In genomic region chr2:230706053-230706498, GRCh38 we compare ENCODE assay signal across 3 cellular contexts.
TF ChIP-seq lines count a peak whose summit lies in the region.

No MANE protein-coding gene starts in this region.

TF ChIP-seq in K562, 482 proteins besides CTCF, POLR2A, EP300 and RAD21 (continues in another document):
- no peak for TF ChIP-seq YY1 (IDR thresholded peaks at IDR 0.05; ENCODE audit: borderline replicate concordance in 1 of 3, control insufficient read depth in 1 of 3, extremely low read depth in 1 of 3, insufficient read depth in 3 of 3, insufficient read length in 1 of 3, insufficient replicate concordance in 2 of 3, low read depth in 1 of 3, low read length in 2 of 3)
- TF ChIP-seq PHTF2 (CRISPR knock-in tag; IDR thresholded peaks at IDR 0.05), result no peak
- TF ChIP-seq FOS (IDR thresholded peaks at IDR 0.05; ENCODE audit: extremely low read depth, insufficient read length), result no peak
- no peak for TF ChIP-seq RUNX1 (IDR thresholded peaks at IDR 0.05; ENCODE audit: low read depth)
- TF ChIP-seq ESRRA (IDR thresholded peaks at IDR 0.05; ENCODE audit: borderline replicate concordance, low read depth), result no peak
- no peak for TF ChIP-seq ZNF655 (CRISPR knock-in tag; IDR thresholded peaks at IDR 0.05)
- no peak for TF ChIP-seq ZSCAN32 (CRISPR knock-in tag; IDR thresholded peaks at IDR 0.05)
- no peak for TF ChIP-seq MEF2A (IDR thresholded peaks at IDR 0.05; ENCODE audit: control insufficient read depth, low read depth, low read length)
- no peak for TF ChIP-seq ATF2 (CRISPR knock-in tag; IDR thresholded peaks at IDR 0.05)
- no peak for TF ChIP-seq TEAD1 (CRISPR knock-in tag; IDR thresholded peaks at IDR 0.05)
- TF ChIP-seq CREB3 (tag; conservative IDR thresholded peaks at IDR 0.05; ENCODE audit: low read depth), result no peak
- no peak for TF ChIP-seq KLF6 (CRISPR knock-in tag; IDR thresholded peaks at IDR 0.05; ENCODE audit: borderline replicate concordance)
- no peak for TF ChIP-seq CTCFL (IDR thresholded peaks at IDR 0.05; ENCODE audit: borderline replicate concordance, insufficient read depth, low read depth, low read length, poor library complexity, severe bottlenecking)
- TF ChIP-seq ZNF507 (tag; conservative IDR thresholded peaks at IDR 0.05), result no peak
- TF ChIP-seq LCOR (CRISPR knock-in tag; IDR thresholded peaks at IDR 0.05), result no peak
- no peak for TF ChIP-seq NFIC (IDR thresholded peaks at IDR 0.05)

TF ChIP-seq in HepG2, 621 proteins besides CTCF, POLR2A, EP300 and RAD21 (continues in another document):
- TF ChIP-seq BHLHE40 (IDR thresholded peaks at IDR 0.05; ENCODE audit: low read length) (peak; percentile 54; the same call in 1 of the 2 replicates), ETV6 (CRISPR knock-in tag; conservative IDR thresholded peaks at IDR 0.05) (no peak), ZBTB38 (CRISPR knock-in tag; IDR thresholded peaks at IDR 0.05) (no peak), ZNF503 (CRISPR knock-in tag; IDR thresholded peaks at IDR 0.05) (peak; percentile 34; the same call in 1 of the 2 replicates), IRF2 (CRISPR knock-in tag; IDR thresholded peaks at IDR 0.05) (0 out of 2 replicates have a peak, but pooled peaks have one; percentile 14), ZNF598 (CRISPR knock-in tag; IDR thresholded peaks at IDR 0.05; ENCODE audit: borderline replicate concordance) (no peak), FOXM1 (CRISPR knock-in tag; IDR thresholded peaks at IDR 0.05) (no peak), ZKSCAN5 (CRISPR knock-in tag; IDR thresholded peaks at IDR 0.05) (0 out of 2 replicates have a peak, but pooled peaks have one; percentile 40), LCORL (IDR thresholded peaks at IDR 0.05) (peak; percentile 50; the same call in 1 of the 2 replicates), LCORL (CRISPR knock-in tag; IDR thresholded peaks at IDR 0.05) (peak; percentile 76; the same call in 1 of the 2 replicates), JDP2 (CRISPR knock-in tag; IDR thresholded peaks at IDR 0.05; ENCODE audit: borderline replicate concordance) (no peak), RCOR2 (CRISPR knock-in tag; IDR thresholded peaks at IDR 0.05) (peak; percentile 73), RFX3 (CRISPR knock-in tag; IDR thresholded peaks at IDR 0.05) (no peak), IKZF5 (CRISPR knock-in tag; IDR thresholded peaks at IDR 0.05) (0 out of 2 replicates have a peak, but pooled peaks have one; percentile 39), GFI1 (CRISPR knock-in tag; IDR thresholded peaks at IDR 0.05; ENCODE audit: borderline replicate concordance) (no peak), FOXA3 (CRISPR knock-in tag; IDR thresholded peaks at IDR 0.05) (peak; percentile 41; the same call in 1 of the 2 replicates), NR2F6 (IDR thresholded peaks at IDR 0.05) (peak; percentile 87), NR2F6 (CRISPR knock-in tag; IDR thresholded peaks at IDR 0.05) (peak; percentile 72), ZNF724P (CRISPR knock-in tag; IDR thresholded peaks at IDR 0.05; ENCODE audit: borderline replicate concordance) (no peak), ETV5 (CRISPR knock-in tag; IDR thresholded peaks at IDR 0.05; ENCODE audit: borderline replicate concordance) (peak; percentile 43; the same call in 1 of the 2 replicates), ZIK1 (CRISPR knock-in tag; IDR thresholded peaks at IDR 0.05; ENCODE audit: borderline replicate concordance, low read depth) (no peak), GATAD2A (CRISPR knock-in tag; IDR thresholded peaks at IDR 0.05) (peak; percentile 60), TEAD3 (CRISPR knock-in tag; optimal IDR thresholded peaks at IDR 0.05; ENCODE audit: borderline replicate concordance) (peak; percentile 68), HMG20A (CRISPR knock-in tag; IDR thresholded peaks at IDR 0.05; ENCODE audit: borderline replicate concordance) (peak; percentile 57; the same call in 1 of the 2 replicates), ZBTB21 (CRISPR knock-in tag; IDR thresholded peaks at IDR 0.05) (peak; percentile 11; the same call in 1 of the 2 replicates), PRDM4 (CRISPR knock-in tag; IDR thresholded peaks at IDR 0.05; ENCODE audit: borderline replicate concordance) (no peak)

TF ChIP-seq in SK-N-SH, 30 proteins besides CTCF, POLR2A, EP300 and RAD21:
- TF ChIP-seq MXI1 (IDR thresholded peaks at IDR 0.05; ENCODE audit: low read depth, low read length) (no peak), CHD2 (IDR thresholded peaks at IDR 0.05; ENCODE audit: low read length, partially characterized antibody) (no peak), IRF3 (IDR thresholded peaks at IDR 0.05; ENCODE audit: low read depth, low read length) (no peak)
